Comparison of ENCODE assay signal across 1 cellular context in genomic region chr12:113424915-113425823, GRCh38.
A peak's percentile ranks its signal among the peaks of the same experiment; 100 is the strongest.
TF ChIP-seq lines count a peak whose summit lies in the region.

No MANE protein-coding gene starts in this region.

TF ChIP-seq in K562, 482 proteins besides CTCF, POLR2A, EP300 and RAD21 (continues in another document):
- TF ChIP-seq SPI1 (IDR thresholded peaks at IDR 0.05; ENCODE audit: borderline replicate concordance, low read depth, low read length) (0 out of 2 replicates have a peak, but pooled peaks have one; percentile 17), XRCC4 (IDR thresholded peaks at IDR 0.05; ENCODE audit: extremely low read depth, insufficient read depth, insufficient read length) (no peak), ZNF232 (CRISPR knock-in tag; IDR thresholded peaks at IDR 0.05) (no peak), HDAC2 (IDR thresholded peaks at IDR 0.05) (peak; percentile 80), HMGN3 (IDR thresholded peaks at IDR 0.05; ENCODE audit: borderline replicate concordance, extremely low read depth, insufficient read length, low read depth, low read length) (no peak), HNRNPLL (IDR thresholded peaks at IDR 0.05; ENCODE audit: low read depth, low read length, poor library complexity, severe bottlenecking) (no peak), ARID2 (IDR thresholded peaks at IDR 0.05) (0 out of 2 replicates have a peak, but pooled peaks have one; percentile 66), ZKSCAN1 (IDR thresholded peaks at IDR 0.05; ENCODE audit: low read depth, low read length) (no peak), BACH1 (tag; IDR thresholded peaks at IDR 0.05) (no peak), NR2C2 (CRISPR knock-in tag; IDR thresholded peaks at IDR 0.05) (0 out of 2 replicates have a peak, but pooled peaks have one; percentile 9), NR2C2 (tag; IDR thresholded peaks at IDR 0.05) (no peak), ARID3A (IDR thresholded peaks at IDR 0.05; ENCODE audit: borderline replicate concordance, low read depth, low read length) (no peak), CEBPB (tag; IDR thresholded peaks at IDR 0.05) (no peak), FOXM1 (IDR thresholded peaks at IDR 0.05; ENCODE audit: low read depth) (no peak), FOXM1 (CRISPR knock-in tag; IDR thresholded peaks at IDR 0.05; ENCODE audit: low read depth) (no peak), ATF4 (CRISPR knock-in tag; IDR thresholded peaks at IDR 0.05) (no peak), NCOA1 (IDR thresholded peaks at IDR 0.05; ENCODE audit: low read depth) (0 out of 2 replicates have a peak, but pooled peaks have one; percentile 15), ZNF41 (CRISPR knock-in tag; conservative IDR thresholded peaks at IDR 0.05) (no peak), ZNF280B (CRISPR knock-in tag; IDR thresholded peaks at IDR 0.05) (no peak), MECOM (CRISPR knock-in tag; IDR thresholded peaks at IDR 0.05) (no peak), ZNF830 (CRISPR knock-in tag; IDR thresholded peaks at IDR 0.05) (no peak), SMARCA5 (IDR thresholded peaks at IDR 0.05) (peak; percentile 96), HSF4 (CRISPR knock-in tag; IDR thresholded peaks at IDR 0.05; ENCODE audit: borderline replicate concordance) (no peak), RCOR1 (IDR thresholded peaks at IDR 0.05; ENCODE audit: borderline replicate concordance in 1 of 2, low read depth in 2 of 2, low read length in 2 of 2) (0 out of 4 replicates have a peak, but pooled peaks of 1 of the 2 experiments have one; percentile 48), HMGXB4 (CRISPR knock-in tag; IDR thresholded peaks at IDR 0.05) (0 out of 2 replicates have a peak, but pooled peaks have one; percentile 42), YY1 (IDR thresholded peaks at IDR 0.05; ENCODE audit: borderline replicate concordance in 1 of 3, control insufficient read depth in 1 of 3, extremely low read depth in 1 of 3, insufficient read depth in 3 of 3, insufficient read length in 1 of 3, insufficient replicate concordance in 2 of 3, low read depth in 1 of 3, low read length in 2 of 3) (no peak), FOXJ3 (CRISPR knock-in tag; IDR thresholded peaks at IDR 0.05) (no peak), USF1 (CRISPR knock-in tag; IDR thresholded peaks at IDR 0.05) (no peak), STAT6 (CRISPR knock-in tag; IDR thresholded peaks at IDR 0.05) (no peak), NFXL1 (CRISPR knock-in tag; IDR thresholded peaks at IDR 0.05) (no peak), PURB (CRISPR knock-in tag; IDR thresholded peaks at IDR 0.05; ENCODE audit: low read depth) (no peak), TRIM24 (IDR thresholded peaks at IDR 0.05) (no peak), ZNF277 (CRISPR knock-in tag; IDR thresholded peaks at IDR 0.05; ENCODE audit: borderline replicate concordance) (no peak), ZNF76 (CRISPR knock-in tag; IDR thresholded peaks at IDR 0.05; ENCODE audit: borderline replicate concordance) (no peak), ZNF354B (CRISPR knock-in tag; IDR thresholded peaks at IDR 0.05) (no peak), NUFIP1 (IDR thresholded peaks at IDR 0.05; ENCODE audit: partially characterized antibody) (no peak), E2F1 (CRISPR knock-in tag; IDR thresholded peaks at IDR 0.05) (no peak), ZEB2 (IDR thresholded peaks at IDR 0.05) (no peak), HEY1 (CRISPR knock-in tag; IDR thresholded peaks at IDR 0.05; ENCODE audit: borderline replicate concordance) (no peak), VEZF1 (CRISPR knock-in tag; IDR thresholded peaks at IDR 0.05) (peak; percentile 20; the same call in 1 of the 2 replicates), ETV5 (CRISPR knock-in tag; IDR thresholded peaks at IDR 0.05; ENCODE audit: low read depth) (0 out of 2 replicates have a peak, but pooled peaks have one; percentile 66), JUND (IDR thresholded peaks at IDR 0.05; ENCODE audit: borderline replicate concordance, low read depth, low read length) (0 out of 2 replicates have a peak, but pooled peaks have one; percentile 11), JUND (tag; IDR thresholded peaks at IDR 0.05; ENCODE audit: borderline replicate concordance, low read depth, low read length) (no peak), ERF (CRISPR knock-in tag; IDR thresholded peaks at IDR 0.05) (no peak), CC2D1A (IDR thresholded peaks at IDR 0.05) (0 out of 2 replicates have a peak, but pooled peaks have one; percentile 29), ZNF121 (CRISPR knock-in tag; conservative IDR thresholded peaks at IDR 0.05) (peak; percentile 20), ZNF140 (CRISPR knock-in tag; IDR thresholded peaks at IDR 0.05) (no peak)
